Comparison of ENCODE assay signal across 14 cellular contexts in genomic region chr11:68463714-68464113, GRCh38. TPM values are rescaled to one million over a fixed set of nuclear protein-coding genes. Genes with fewer than 3 reads are reported as not detected.
DNase-seq lines count a peak whose midpoint lies in the region; ATAC-seq and TF ChIP-seq lines count a peak whose summit lies in the region.
"Had no signal": no experiment of that assay in that cellular context is flagged by ENCODE, and none has a peak within 500 bp of the region (broad histone marks: within the 10 kb centered on the region; RNA-seq: fewer than 3 reads in every experiment).

No MANE protein-coding gene starts in this region.

- H3K4me3 ChIP-seq in left ventricle myocardium inferior (peak overlapping the region; percentile 96), tibial nerve (no peak overlapping the region)
- H3K4me3 ChIP-seq in naive thymus-derived CD4-positive, alpha-beta T cell (ENCODE audit: low read length) = no peak overlapping the region

- intact Hi-C loops in left ventricle myocardium inferior (cut with micrococcal nuclease) = loop anchor here (10.0 kb wide), 2 partner anchors 81 to 121 kb away; no protein-coding TSS in a partner anchor
- intact Hi-C loops in left cardiac atrium (cut with DNase I) = loop anchor here (5.0 to 10.0 kb wide), 2 partner anchors 39 to 121 kb away; no protein-coding TSS in a partner anchor
- intact Hi-C loops in activated T-helper 2 cell treated with anti-CD3 and anti-CD28 coated beads, Interferon-gamma antibody, Interleukin-2, Interleukin-4, amounts not matched to agents 10 μg/mL and 5 μg/mL and 100 μg/mL, durations not matched to agents 14 hours and 24 hours and 36 hours (cut with micrococcal nuclease) = loop anchor here (5.0 kb wide), 2 partner anchors 251 to 379 kb away; partner anchors contain the start of genes CPT1A and KMT5B
- intact Hi-C loops in naive thymus-derived CD4-positive, alpha-beta T cell (cut with micrococcal nuclease) = loop anchor here (5.0 kb wide), 8 partner anchors 44 to 439 kb away; partner anchors contain the start of genes CHKA (in 2 of the 2), CPT1A (in 1 of the 2), IGHMBP2 (in 1 of the 2) and KMT5B (in 1 of the 2)

- H3K27ac ChIP-seq in left ventricle myocardium inferior (replicated peaks) (peak overlapping the region; percentile 99), tibial nerve (no peak overlapping the region)
- peak overlapping the region; percentile 90 for H3K27ac ChIP-seq in naive thymus-derived CD4-positive, alpha-beta T cell (ENCODE audit: low read depth, low read length)
- H3K27ac ChIP-seq: ascending aorta, neutrophil had no signal

- POLR2A ChIA-PET in naive thymus-derived CD4-positive, alpha-beta T cell (lab: Charles Lee) = interaction anchor here (0.6 kb wide), 1 partner anchor 1277 kb away, joined by 3 read pairs; no protein-coding TSS in a partner anchor

- peak overlapping the region; percentile 65 for H3K4me3 Mint-ChIP-seq in activated T-helper 2 cell treated with anti-CD3 and anti-CD28 coated beads, Interferon-gamma antibody, Interleukin-2, Interleukin-4, amounts not matched to agents 10 μg/mL and 5 μg/mL and 100 μg/mL, durations not matched to agents 14 hours and 24 hours and 36 hours (ENCODE audit: low read depth)
- peak overlapping the region; percentile 50 to 96 (median 78) for H3K4me3 Mint-ChIP-seq in naive thymus-derived CD4-positive, alpha-beta T cell
- no peak overlapping the region for H3K4me3 Mint-ChIP-seq in glutamatergic neuron (ENCODE audit: unreplicated experiment)
- H3K4me3 Mint-ChIP-seq: CD14-positive monocyte had no signal

- H3K27me3 ChIP-seq in left ventricle myocardium inferior (ENCODE audit: low read depth) = no peaks in the 10 kb centered on the region
- no peaks in the 10 kb centered on the region for H3K27me3 ChIP-seq in naive thymus-derived CD4-positive, alpha-beta T cell (ENCODE audit: control insufficient read depth in 2 of 2, insufficient read depth in 2 of 2, low read length in 2 of 2)
- no peaks in the 10 kb centered on the region for H3K27me3 ChIP-seq in tibial nerve
- H3K27me3 ChIP-seq: ascending aorta, neutrophil had no signal

- H3K9me3 Mint-ChIP-seq in activated T-helper 2 cell treated with anti-CD3 and anti-CD28 coated beads, Interferon-gamma antibody, Interleukin-2, Interleukin-4, amounts not matched to agents 10 μg/mL and 5 μg/mL and 100 μg/mL, durations not matched to agents 14 hours and 24 hours and 36 hours = no peaks in the 10 kb centered on the region
- peaks cover 0 to 2% (median 0%) of the 10 kb centered on the region in 11 donors for H3K9me3 Mint-ChIP-seq in naive thymus-derived CD4-positive, alpha-beta T cell
- peaks cover 7% of the 10 kb centered on the region for H3K9me3 Mint-ChIP-seq in glutamatergic neuron (ENCODE audit: unreplicated experiment)
- H3K9me3 Mint-ChIP-seq: CD14-positive monocyte had no signal

- no peaks in the 10 kb centered on the region for H3K27me3 Mint-ChIP-seq in activated T-helper 2 cell treated with anti-CD3 and anti-CD28 coated beads, Interferon-gamma antibody, Interleukin-2, Interleukin-4, amounts not matched to agents 10 μg/mL and 5 μg/mL and 100 μg/mL, durations not matched to agents 14 hours and 24 hours and 36 hours (ENCODE audit: low read depth)
- no peaks in the 10 kb centered on the region for H3K27me3 Mint-ChIP-seq in naive thymus-derived CD4-positive, alpha-beta T cell
- peaks cover 15% of the 10 kb centered on the region for H3K27me3 Mint-ChIP-seq in glutamatergic neuron (ENCODE audit: unreplicated experiment)

- peak overlapping the region; percentile 31 for H3K27ac Mint-ChIP-seq in activated T-helper 2 cell treated with anti-CD3 and anti-CD28 coated beads, Interferon-gamma antibody, Interleukin-2, Interleukin-4, amounts not matched to agents 10 μg/mL and 5 μg/mL and 100 μg/mL, durations not matched to agents 14 hours and 24 hours and 36 hours
- peak overlapping the region in 7 of 9 donors; percentile 26 to 65 (median 41) for H3K27ac Mint-ChIP-seq in naive thymus-derived CD4-positive, alpha-beta T cell
- no peak overlapping the region for H3K27ac Mint-ChIP-seq in glutamatergic neuron (ENCODE audit: unreplicated experiment)

- WGBS in tibial nerve, 2 donors = 64 to 80% methylated on average over 1 of the region's 1 CpG

- TF ChIP-seq CTCF in left ventricle myocardium inferior (IDR thresholded peaks at IDR 0.05; ENCODE audit: borderline replicate concordance) (no peak), glutamatergic neuron (IDR thresholded peaks at IDR 0.05; ENCODE audit: partially characterized antibody, unreplicated experiment) (no peak), tibial nerve (IDR thresholded peaks at IDR 0.05) (no peak)

- ATAC-seq in left cardiac atrium (no peak), HG03097 (IDR thresholded peaks at IDR 0.05; ENCODE audit: low FRiP score, unreplicated experiment) (no peak)
- no peak for ATAC-seq in naive thymus-derived CD4-positive, alpha-beta T cell

- peaks cover 37% of the 10 kb centered on the region for H3K36me3 Mint-ChIP-seq in activated T-helper 2 cell treated with anti-CD3 and anti-CD28 coated beads, Interferon-gamma antibody, Interleukin-2, Interleukin-4, amounts not matched to agents 10 μg/mL and 5 μg/mL and 100 μg/mL, durations not matched to agents 14 hours and 24 hours and 36 hours (ENCODE audit: low read depth)
- peaks cover 0 to 8% (median 3%) of the 10 kb centered on the region in 5 donors for H3K36me3 Mint-ChIP-seq in naive thymus-derived CD4-positive, alpha-beta T cell
- H3K36me3 Mint-ChIP-seq in glutamatergic neuron (ENCODE audit: unreplicated experiment) = no peaks in the 10 kb centered on the region

- CTCF ChIA-PET in naive thymus-derived CD4-positive, alpha-beta T cell (lab: Charles Lee) = no interaction called here

- H3K4me1 ChIP-seq in left ventricle myocardium inferior = peaks cover 87% of the 10 kb centered on the region
- peaks cover 39 to 46% of the 10 kb centered on the region in 2 donors for H3K4me1 ChIP-seq in naive thymus-derived CD4-positive, alpha-beta T cell (ENCODE audit: control insufficient read depth in 2 of 2, insufficient read depth in 2 of 2, low read length in 2 of 2)
- peaks cover 0 to 75% (median 53%) of the 10 kb centered on the region in 4 donors for H3K4me1 ChIP-seq in tibial nerve

- H3K36me3 ChIP-seq in left ventricle myocardium inferior = no peaks in the 10 kb centered on the region
- no peaks in the 10 kb centered on the region for H3K36me3 ChIP-seq in naive thymus-derived CD4-positive, alpha-beta T cell (ENCODE audit: control insufficient read depth in 2 of 3, insufficient read depth in 3 of 3, low read length in 3 of 3)
- H3K36me3 ChIP-seq in tibial nerve = no peaks in the 10 kb centered on the region
- H3K36me3 ChIP-seq: ascending aorta had no signal

- H3K9me3 ChIP-seq in left ventricle myocardium inferior (replicated peaks) = no peaks in the 10 kb centered on the region
- no peaks in the 10 kb centered on the region for H3K9me3 ChIP-seq in naive thymus-derived CD4-positive, alpha-beta T cell (ENCODE audit: control insufficient read depth in 2 of 3, low read length in 3 of 3)
- no peaks in the 10 kb centered on the region for H3K9me3 ChIP-seq in tibial nerve
- H3K9me3 ChIP-seq: ascending aorta, neutrophil had no signal

- no peak for TF ChIP-seq EP300 in tibial nerve (IDR thresholded peaks at IDR 0.05)

- H3K4me1 Mint-ChIP-seq in activated T-helper 2 cell treated with anti-CD3 and anti-CD28 coated beads, Interferon-gamma antibody, Interleukin-2, Interleukin-4, amounts not matched to agents 10 μg/mL and 5 μg/mL and 100 μg/mL, durations not matched to agents 14 hours and 24 hours and 36 hours (ENCODE audit: low read depth) = peaks cover 47% of the 10 kb centered on the region
- peaks cover 50 to 77% (median 60%) of the 10 kb centered on the region in 7 donors for H3K4me1 Mint-ChIP-seq in naive thymus-derived CD4-positive, alpha-beta T cell
- H3K4me1 Mint-ChIP-seq in glutamatergic neuron (ENCODE audit: low read depth, unreplicated experiment) = peaks cover 35% of the 10 kb centered on the region

- no peak for DNase-seq in left ventricle myocardium inferior
- DNase-seq in left cardiac atrium = no peak
- no peak for DNase-seq in activated T-helper 2 cell treated with anti-CD3 and anti-CD28 coated beads, Interferon-gamma antibody, Interleukin-2, Interleukin-4, amounts not matched to agents 10 μg/mL and 5 μg/mL and 100 μg/mL, durations not matched to agents 14 hours and 24 hours and 36 hours (ENCODE audit: low spot score)
- DNase-seq in naive thymus-derived CD4-positive, alpha-beta T cell = no peak
- no peak for DNase-seq in glutamatergic neuron
- DNase-seq in tibial nerve (ENCODE audit: low spot score in 2 of 2) = no peak
- no peak for DNase-seq in ecto neural progenitor cell (ENCODE audit: low spot score)
- DNase-seq: activated CD4-positive, CD25-positive, alpha-beta regulatory T cell; NCI-H226; stimulated activated naive CD4-positive, alpha-beta T cell treated with Interleukin-2 at 50 U/mL for 16 hours had no signal

- no peak for TF ChIP-seq POLR2A in tibial nerve (IDR thresholded peaks at IDR 0.05)

RNA-seq across cellular contexts. Expression of gene PPP6R3, which starts 3.2 kb away (rescaled TPM):
- total RNA-seq in left ventricle myocardium inferior (78.8 TPM), left cardiac atrium (10 to 100 TPM; 69.8 to 86.0 TPM), glutamatergic neuron (ENCODE audit: unreplicated experiment) (312 TPM), tibial nerve (100 to 1,000 TPM; 103 to 150 (median 119) TPM)
- 126 and 134 TPM in 2 replicates for total RNA-seq in activated T-helper 2 cell treated with anti-CD3 and anti-CD28 coated beads, Interferon-gamma antibody, Interleukin-2, Interleukin-4, amounts not matched to agents 10 μg/mL and 5 μg/mL and 100 μg/mL, durations not matched to agents 14 hours and 24 hours and 36 hours
- 100 to 1,000 TPM; 112 to 159 (median 138) TPM for total RNA-seq in naive thymus-derived CD4-positive, alpha-beta T cell
- 10 to 100 TPM; 43.5 to 51.8 TPM for polyA plus RNA-seq in naive thymus-derived CD4-positive, alpha-beta T cell

Comparison
In these comparisons a context has a peak if more than half of its experiments do, and no peak if none do; other contexts are left out.
1. H3K27ac ChIP-seq: peak in left ventricle myocardium inferior (single experiment) and naive thymus-derived CD4-positive, alpha-beta T cell (single experiment); none in tibial nerve (0 of 4).